10 cellular contexts compared by ENCODE assay signal in genomic region chr6:106513813-106514212, GRCh38.
DNase-seq lines count a peak whose midpoint lies in the region; ATAC-seq and TF ChIP-seq lines count a peak whose summit lies in the region.
"Had no signal": no experiment of that assay in that cellular context is flagged by ENCODE, and none has a peak within 500 bp of the region (broad histone marks: within the 10 kb centered on the region; RNA-seq: fewer than 3 reads in every experiment).

No MANE protein-coding gene starts in this region.

- no peak for TF ChIP-seq POLR2A in NB4 (IDR thresholded peaks at IDR 0.05; ENCODE audit: extremely low read depth, insufficient read length)

- ATAC-seq in psoas muscle (no peak), HG02623 (IDR thresholded peaks at IDR 0.05; ENCODE audit: unreplicated experiment) (no peak), HG02970 (IDR thresholded peaks at IDR 0.05; ENCODE audit: low FRiP score, unreplicated experiment) (no peak)

- peaks cover 5% of the 10 kb centered on the region for H3K4me1 ChIP-seq in psoas muscle

- intact Hi-C loops in psoas muscle (cut with DNase I) = no loop called here

- DNase-seq in ELR (ENCODE audit: low read depth) = peak; percentile 39
- peak; percentile 59 for DNase-seq in NB4 (ENCODE audit: low read depth)
- DNase-seq in coronary artery (ENCODE audit: low spot score) = no peak
- no peak for DNase-seq in psoas muscle
- DNase-seq in mesenteric fat pad (ENCODE audit: low spot score) = no peak
- DNase-seq in NCI-H1092 treated with DMSO at 0.1 percent for 48 hours (lab: John Stamatoyannopoulos, UW) = no peak
- DNase-seq: mesendoderm, NCI-H187 had no signal

- H3K9me3 ChIP-seq in psoas muscle = no peaks in the 10 kb centered on the region

- WGBS in psoas muscle, 3 donors = 48 to 68% (median 51%) methylated on average over 2 of the region's 2 CpGs

- peaks cover 3 to 53% (median 24%) of the 10 kb centered on the region in 3 donors for H3K27me3 ChIP-seq in psoas muscle (ENCODE audit: insufficient read depth in 3 of 3, low read length in 2 of 3)

- H3K27ac ChIP-seq in coronary artery (no peak overlapping the region), psoas muscle (no peak overlapping the region)

- H3K4me3 ChIP-seq in NB4 (ENCODE audit: low read depth, low read length) (peak overlapping the region; percentile 69), coronary artery (peak overlapping the region; percentile 79), psoas muscle (peak overlapping the region; percentile 77)

- TF ChIP-seq CTCF in NB4 (IDR thresholded peaks at IDR 0.05; ENCODE audit: low read depth, low read length) (no peak), coronary artery (IDR thresholded peaks at IDR 0.05) (no peak), psoas muscle (IDR thresholded peaks at IDR 0.05) (no peak)

- H3K36me3 ChIP-seq in psoas muscle (ENCODE audit: insufficient read depth in 1 of 2, low read depth in 1 of 2) = no peaks in the 10 kb centered on the region

Comparison
In these comparisons a context has a peak if more than half of its experiments do, and no peak if none do; other contexts are left out.
1. DNase-seq: peak in ELR (single experiment) and NB4 (single experiment); none in coronary artery (single experiment), psoas muscle (0 of 2), mesenteric fat pad (single experiment) and NCI-H1092 treated with DMSO at 0.1 percent for 48 hours (single experiment).
2. Peak in every context shown above with its lines, with median percentiles within 50 percentile points of each other: H3K4me3 ChIP-seq.